ENCODE assay signal across 35 cellular contexts in the genomic region with DNA sequence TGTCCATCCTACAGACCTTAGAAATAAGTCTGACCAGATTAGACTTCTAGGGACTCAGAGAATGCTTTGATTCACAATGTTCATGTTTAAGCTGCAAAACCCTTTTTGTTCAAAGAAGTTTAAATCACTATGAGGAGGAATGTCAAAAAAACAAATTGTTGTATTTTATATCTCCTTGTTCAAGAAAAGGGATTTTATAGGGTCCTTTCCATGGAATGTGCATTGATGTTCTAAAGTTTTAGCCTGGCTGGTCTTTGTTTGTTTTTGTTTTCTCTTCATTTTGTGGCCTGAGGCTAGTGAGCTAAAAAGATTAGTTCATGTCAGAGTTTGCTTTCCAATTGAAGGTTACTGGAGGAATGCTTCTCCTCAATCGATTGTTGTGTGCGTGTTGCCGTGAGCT.
"Had no signal": no experiment of that assay in that cellular context is flagged by ENCODE, and none has a peak within 500 bp of the region (broad histone marks: within the 10 kb centered on the region; RNA-seq: fewer than 3 reads in every experiment).

No MANE protein-coding gene starts in this region.

- H3K4me1 ChIP-seq: ascending aorta, breast epithelium, colonic mucosa had no signal

- H3K4me3 ChIP-seq: ascending aorta, breast epithelium, cardiac muscle cell, colonic mucosa, dorsolateral prefrontal cortex, esophagus squamous epithelium, gastroesophageal sphincter, heart right ventricle had no signal

- H3K9me3 Mint-ChIP-seq: activated naive CD4-positive, alpha-beta T cell treated with anti-CD3 and anti-CD28 coated beads, Interleukin-2, amount 50 U/mL, for 24 hours; effector memory CD8-positive, alpha-beta T cell had no signal

- H3K27ac Mint-ChIP-seq: activated CD4-positive, alpha-beta memory T cell treated with anti-CD3 and anti-CD28 coated beads, Interleukin-2, amount 10 ng/mL, durations not matched to agents 7 days and 5 days; activated CD4-positive, alpha-beta T cell treated with anti-CD3 and anti-CD28 coated beads, Interleukin-2, amount 10 ng/mL, durations not matched to agents 7 days and 5 days; activated CD8-positive, alpha-beta memory T cell treated with anti-CD3 and anti-CD28 coated beads, Interleukin-2, amount 10 ng/mL, durations not matched to agents 7 days and 5 days; activated naive CD4-positive, alpha-beta T cell treated with anti-CD3 and anti-CD28 coated beads for 36 hours; activated naive CD4-positive, alpha-beta T cell treated with anti-CD3 and anti-CD28 coated beads, Interleukin-2, amount 50 U/mL, for 24 hours; activated naive CD8-positive, alpha-beta T cell treated with anti-CD3 and anti-CD28 coated beads for 36 hours; activated naive CD8-positive, alpha-beta T cell treated with anti-CD3 and anti-CD28 coated beads, Interleukin-2, amount 50 U/mL, for 24 hours; activated T-helper 1 cell treated with anti-CD3 and anti-CD28 coated beads, Interleukin-12 subunit alpha, Interleukin-12 subunit beta, Interleukin-2, Interleukin-4 antibody, amounts not matched to agents 30 ng/mL and 10 ng/mL and 1 ng/mL, durations not matched to agents 14 hours and 24 hours and 36 hours; activated T-helper 2 cell treated with anti-CD3 and anti-CD28 coated beads, Interferon-gamma antibody, Interleukin-2, Interleukin-4, amounts not matched to agents 10 μg/mL and 5 μg/mL and 100 μg/mL, durations not matched to agents 14 hours and 24 hours and 36 hours; brain; dendritic cell treated with granulocyte-macrophage colony-stimulating factor and Interleukin-4, amounts not matched to agents 40 ng/mL and 50 ng/mL, for 4 days; effector memory CD8-positive, alpha-beta T cell; T-helper 17 cell; T-helper 2 cell treated with Interferon-gamma antibody and Interleukin-4, amounts not matched to agents 5 μg/mL and 100 μg/mL, for 36 hours had no signal

- H3K27me3 ChIP-seq: ascending aorta, breast epithelium, cardiac muscle cell, colonic mucosa, dorsolateral prefrontal cortex, esophagus squamous epithelium, gastroesophageal sphincter, heart right ventricle had no signal

- DNase-seq: activated CD4-positive, alpha-beta memory T cell treated with anti-CD3 and anti-CD28 coated beads, Interleukin-2, amount 10 ng/mL, durations not matched to agents 7 days and 5 days; activated CD4-positive, alpha-beta T cell treated with anti-CD3 and anti-CD28 coated beads for 1 hour; activated CD4-positive, alpha-beta T cell treated with anti-CD3 and anti-CD28 coated beads for 4 hours; activated CD4-positive, alpha-beta T cell treated with anti-CD3 and anti-CD28 coated beads, Interleukin-2, amount 10 ng/mL, durations not matched to agents 7 days and 5 days; activated CD4-positive, alpha-beta T cell treated with anti-CD3 and anti-CD28 coated beads, Interleukin-2, amount 50 U/mL, for 4 hours; activated CD8-positive, alpha-beta memory T cell treated with anti-CD3 and anti-CD28 coated beads, Interleukin-2, amount 10 ng/mL, durations not matched to agents 7 days and 5 days; activated CD8-positive, alpha-beta memory T cell treated with anti-CD3 and anti-CD28 coated beads, Interleukin-2, amount 50 U/mL, for 4 hours; activated effector memory CD4-positive, alpha-beta T cell treated with anti-CD3 and anti-CD28 coated beads, Interleukin-2, amount 50 U/mL, for 16 hours; activated naive CD4-positive, alpha-beta T cell treated with anti-CD3 and anti-CD28 coated beads for 36 hours; activated naive CD8-positive, alpha-beta T cell treated with anti-CD3 and anti-CD28 coated beads for 36 hours; activated naive CD8-positive, alpha-beta T cell treated with anti-CD3 and anti-CD28 coated beads, Interleukin-2, amount 50 U/mL, for 24 hours; activated T-cell treated with anti-CD3 and anti-CD28 coated beads, Interleukin-2, amount 50 U/mL, for 1 hour; activated T-cell treated with anti-CD3 and anti-CD28 coated beads, Interleukin-2, amount 50 U/mL, for 48 hours; central memory CD4-positive, alpha-beta T cell; cerebellar nuclear complex; colonic mucosa; dorsolateral prefrontal cortex; effector memory CD8-positive, alpha-beta T cell; esophagus squamous epithelium; foreskin melanocyte; heart right ventricle; T-helper 1 cell; T-helper 17 cell; T1000 had no signal

- H3K27ac ChIP-seq: ascending aorta, breast epithelium, cardiac muscle cell, colonic mucosa, dorsolateral prefrontal cortex, epithelial cell of prostate, esophagus squamous epithelium, gastroesophageal sphincter, heart right ventricle had no signal

- H3K36me3 ChIP-seq: ascending aorta, breast epithelium, cardiac muscle cell, colonic mucosa, esophagus squamous epithelium, gastroesophageal sphincter, heart right ventricle had no signal

- ATAC-seq: activated CD8-positive, alpha-beta memory T cell treated with anti-CD3 and anti-CD28 coated beads, Interleukin-2, amount 10 ng/mL, durations not matched to agents 7 days and 5 days; activated naive CD8-positive, alpha-beta T cell treated with anti-CD3 and anti-CD28 coated beads, Interleukin-2, amount 50 U/mL, for 24 hours; effector memory CD8-positive, alpha-beta T cell; gastroesophageal sphincter; heart right ventricle; T-helper 17 cell had no signal

- H3K9me3 ChIP-seq: ascending aorta, breast epithelium, colonic mucosa, gastroesophageal sphincter had no signal

- H3K4me1 Mint-ChIP-seq: activated CD4-positive, alpha-beta memory T cell treated with anti-CD3 and anti-CD28 coated beads, Interleukin-2, amount 10 ng/mL, durations not matched to agents 7 days and 5 days; activated naive CD8-positive, alpha-beta T cell treated with anti-CD3 and anti-CD28 coated beads for 36 hours had no signal

- H3K27me3 Mint-ChIP-seq: activated CD4-positive, alpha-beta memory T cell treated with anti-CD3 and anti-CD28 coated beads, Interleukin-2, amount 10 ng/mL, durations not matched to agents 7 days and 5 days; activated CD4-positive, alpha-beta T cell treated with anti-CD3 and anti-CD28 coated beads, Interleukin-2, amount 10 ng/mL, durations not matched to agents 7 days and 5 days; activated CD8-positive, alpha-beta memory T cell treated with anti-CD3 and anti-CD28 coated beads, Interleukin-2, amount 10 ng/mL, durations not matched to agents 7 days and 5 days; activated naive CD4-positive, alpha-beta T cell treated with anti-CD3 and anti-CD28 coated beads, Interleukin-2, amount 50 U/mL, for 24 hours; activated naive CD8-positive, alpha-beta T cell treated with anti-CD3 and anti-CD28 coated beads for 36 hours; activated naive CD8-positive, alpha-beta T cell treated with anti-CD3 and anti-CD28 coated beads, Interleukin-2, amount 50 U/mL, for 24 hours; dendritic cell treated with granulocyte-macrophage colony-stimulating factor and Interleukin-4, amounts not matched to agents 40 ng/mL and 50 ng/mL, for 4 days; effector memory CD8-positive, alpha-beta T cell; T-helper 17 cell had no signal

- H3K4me3 Mint-ChIP-seq: activated CD4-positive, alpha-beta memory T cell treated with anti-CD3 and anti-CD28 coated beads, Interleukin-2, amount 10 ng/mL, durations not matched to agents 7 days and 5 days; activated CD4-positive, alpha-beta T cell treated with anti-CD3 and anti-CD28 coated beads, Interleukin-2, amount 10 ng/mL, durations not matched to agents 7 days and 5 days; activated CD8-positive, alpha-beta memory T cell treated with anti-CD3 and anti-CD28 coated beads, Interleukin-2, amount 10 ng/mL, durations not matched to agents 7 days and 5 days; activated naive CD4-positive, alpha-beta T cell treated with anti-CD3 and anti-CD28 coated beads for 36 hours; activated naive CD4-positive, alpha-beta T cell treated with anti-CD3 and anti-CD28 coated beads, Interleukin-2, amount 50 U/mL, for 24 hours; activated naive CD8-positive, alpha-beta T cell treated with anti-CD3 and anti-CD28 coated beads for 36 hours; activated naive CD8-positive, alpha-beta T cell treated with anti-CD3 and anti-CD28 coated beads, Interleukin-2, amount 50 U/mL, for 24 hours; activated T-helper 1 cell treated with anti-CD3 and anti-CD28 coated beads, Interleukin-12 subunit alpha, Interleukin-12 subunit beta, Interleukin-2, Interleukin-4 antibody, amounts not matched to agents 30 ng/mL and 10 ng/mL and 1 ng/mL, durations not matched to agents 14 hours and 24 hours and 36 hours; brain; dendritic cell treated with granulocyte-macrophage colony-stimulating factor and Interleukin-4, amounts not matched to agents 40 ng/mL and 50 ng/mL, for 4 days; effector memory CD8-positive, alpha-beta T cell; T-helper 17 cell; T-helper 2 cell treated with Interferon-gamma antibody and Interleukin-4, amounts not matched to agents 5 μg/mL and 100 μg/mL, for 36 hours had no signal
